In the genomic region with DNA sequence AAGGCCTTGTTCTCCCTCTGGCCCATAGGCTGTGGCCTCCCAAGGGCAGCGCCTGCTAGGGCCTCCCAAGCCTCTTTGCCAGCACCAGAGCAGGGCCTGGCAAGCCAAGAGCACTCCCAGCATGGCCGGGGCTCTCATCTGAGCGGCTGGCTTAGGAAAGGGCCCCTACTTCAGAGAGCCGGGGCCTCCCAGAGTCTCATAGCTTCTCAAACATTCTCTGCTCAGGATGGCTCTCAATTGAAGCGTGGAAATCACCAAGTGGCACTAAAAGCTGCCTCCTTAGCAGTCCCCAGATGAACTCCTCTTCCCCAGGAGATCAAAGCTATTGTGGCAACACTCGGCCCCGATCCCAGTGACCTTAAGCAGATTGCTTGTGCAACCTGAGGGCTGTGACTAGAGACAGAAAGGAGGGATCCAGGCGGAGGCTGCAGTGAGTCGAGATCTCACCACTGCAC, we compare ENCODE assay signal across 12 cellular contexts.
DNase-seq lines count a peak whose midpoint lies in the region; ATAC-seq and TF ChIP-seq lines count a peak whose summit lies in the region.
"Had no signal": no experiment of that assay in that cellular context is flagged by ENCODE, and none has a peak within 500 bp of the region (broad histone marks: within the 10 kb centered on the region; RNA-seq: fewer than 3 reads in every experiment).

No MANE protein-coding gene starts in this region.

- ATAC-seq in HG03378 (IDR thresholded peaks at IDR 0.05; ENCODE audit: unreplicated experiment): no peak
- ATAC-seq in GM21367 (IDR thresholded peaks at IDR 0.05; ENCODE audit: unreplicated experiment): no peak
- ATAC-seq: activated naive CD8-positive, alpha-beta T cell treated with anti-CD3 and anti-CD28 coated beads, Interleukin-2, amount 50 U/mL, for 24 hours had no signal

- no peaks in the 10 kb centered on the region for H3K9me3 Mint-ChIP-seq in IgD-negative memory B cell
- H3K9me3 Mint-ChIP-seq: activated naive CD8-positive, alpha-beta T cell treated with anti-CD3 and anti-CD28 coated beads, Interleukin-2, amount 50 U/mL, for 24 hours had no signal

- H3K9me3 ChIP-seq in adrenal gland (replicated peaks in 1 of 3) (no peaks in the 10 kb centered on the region), skeletal muscle tissue (ENCODE audit: control insufficient read depth in 3 of 3, low read length in 3 of 3) (no peaks in the 10 kb centered on the region), A673 (ENCODE audit: low read depth, low read length, poor library complexity, severe bottlenecking) (no peaks in the 10 kb centered on the region), transverse colon (no peaks in the 10 kb centered on the region)

- DNase-seq in adrenal gland: peak; percentile 61 to 93 (median 92)
- DNase-seq in A673 (ENCODE audit: low spot score): no peak
- DNase-seq in transverse colon: no peak
- DNase-seq: activated CD8-positive, alpha-beta memory T cell treated with anti-CD3 and anti-CD28 coated beads for 24 hours; activated naive CD8-positive, alpha-beta T cell treated with anti-CD3 and anti-CD28 coated beads, Interleukin-2, amount 50 U/mL, for 24 hours; Karpas-422; OCI-M1 had no signal

- no TSS peak for BruUV-seq in A673 (replicated peaks; lab: Mats Ljungman, UMichigan)

- peaks cover 22 to 48% (median 30%) of the 10 kb centered on the region in 3 donors for H3K4me1 Mint-ChIP-seq in IgD-negative memory B cell

- peak overlapping the region in 2 of 3 donors; percentile 52 to 57 for H3K9ac ChIP-seq in skeletal muscle tissue (ENCODE audit: low read depth in 1 of 3, low read length in 3 of 3)

- no peak for TF ChIP-seq EP300 in transverse colon (IDR thresholded peaks at IDR 0.05; ENCODE audit: low read depth)

- no peak overlapping the region for H3K4me3 Mint-ChIP-seq in IgD-negative memory B cell
- H3K4me3 Mint-ChIP-seq: activated naive CD8-positive, alpha-beta T cell treated with anti-CD3 and anti-CD28 coated beads, Interleukin-2, amount 50 U/mL, for 24 hours had no signal

- no peaks in the 10 kb centered on the region for H3K27me3 ChIP-seq in adrenal gland
- no peaks in the 10 kb centered on the region for H3K27me3 ChIP-seq in layer of hippocampus (ENCODE audit: control insufficient read depth, insufficient read depth, low read length)
- no peaks in the 10 kb centered on the region for H3K27me3 ChIP-seq in skeletal muscle tissue (ENCODE audit: control insufficient read depth in 3 of 3, insufficient read depth in 3 of 3, low read length in 3 of 3)
- H3K27me3 ChIP-seq in A673 (replicated peaks; ENCODE audit: insufficient read depth, low read depth, low read length, poor library complexity): no peaks in the 10 kb centered on the region
- H3K27me3 ChIP-seq in transverse colon: no peaks in the 10 kb centered on the region

- TF ChIP-seq POLR2A in adrenal gland (IDR thresholded peaks at IDR 0.05) (peak in 1 of 2 donors; percentile 64), transverse colon (IDR thresholded peaks at IDR 0.05) (no peak)

- H3K4me1 ChIP-seq in adrenal gland (replicated peaks in 1 of 2) (peaks cover 41 to 91% of the 10 kb centered on the region in 2 donors), skeletal muscle tissue (ENCODE audit: control insufficient read depth in 3 of 3, insufficient read depth in 3 of 3, low read length in 3 of 3) (peaks cover 87 to 96% (median 92%) of the 10 kb centered on the region in 3 donors), A673 (ENCODE audit: insufficient read depth, low read length, poor library complexity, severe bottlenecking) (peaks cover 16% of the 10 kb centered on the region), transverse colon (peaks cover 16 to 73% (median 23%) of the 10 kb centered on the region in 4 donors)

- POLR2A ChIA-PET in A673 (lab: Charles Lee; ENCODE audit: low non-redundant PET): no interaction called here

- H3K4me3 ChIP-seq in adrenal gland (no peak overlapping the region), skeletal muscle tissue (ENCODE audit: low read length in 3 of 3) (peak overlapping the region in 1 of 3 donors; percentile 13), A673 (ENCODE audit: low read depth, low read length, poor library complexity, severe bottlenecking) (no peak overlapping the region), transverse colon (no peak overlapping the region)

- in situ Hi-C loops in transverse colon (cut with MboI; ENCODE audit: low pct_ligation_motif_present in 1 of 4, low pct_unique_long_range_greater_than_20kb in 1 of 4, low sequenced_read_pairs in 3 of 4): no loop called here

- intact Hi-C loops in adrenal gland (cut with DNase I): no loop called here
- intact Hi-C loops in A673 (cut with micrococcal nuclease; ENCODE audit: unreplicated experiment): no loop called here
- intact Hi-C loops in transverse colon (cut with DNase I; ENCODE audit: low total_unique reads): no loop called here

- H3K27ac ChIP-seq in adrenal gland: peak overlapping the region in 4 of 5 donors; percentile 46 to 82 (median 80)
- peak overlapping the region; percentile 93 for H3K27ac ChIP-seq in layer of hippocampus (ENCODE audit: low read depth, low read length)
- peak overlapping the region; percentile 3 for H3K27ac ChIP-seq in skeletal muscle tissue (ENCODE audit: low read depth, low read length)
- no peak overlapping the region for H3K27ac ChIP-seq in A673 (ENCODE audit: low read depth, low read length, poor library complexity, severe bottlenecking)
- H3K27ac ChIP-seq in transverse colon: no peak overlapping the region

- H3K27ac Mint-ChIP-seq in IgD-negative memory B cell: peak overlapping the region in 2 of 3 donors; percentile 59 to 68
- H3K27ac Mint-ChIP-seq: activated naive CD8-positive, alpha-beta T cell treated with anti-CD3 and anti-CD28 coated beads, Interleukin-2, amount 50 U/mL, for 24 hours had no signal

- WGBS in adrenal gland, 4 donors: 31 to 55% (median 49%) methylated on average over 2 to 9 of the region's 9 CpGs
- WGBS in transverse colon (ENCODE audit: low coverage in 1 of 2), 2 donors: 83 to 93% methylated on average over 2 to 9 of the region's 9 CpGs

- TF ChIP-seq CTCF in adrenal gland (IDR thresholded peaks at IDR 0.05) (no peak), A673 (conservative IDR thresholded peaks at IDR 0.05; ENCODE audit: low read depth, low read length) (no peak), transverse colon (IDR thresholded peaks at IDR 0.05) (no peak)

- H3K27me3 Mint-ChIP-seq in IgD-negative memory B cell: no peaks in the 10 kb centered on the region
- H3K27me3 Mint-ChIP-seq: activated naive CD8-positive, alpha-beta T cell treated with anti-CD3 and anti-CD28 coated beads, Interleukin-2, amount 50 U/mL, for 24 hours had no signal

- no peaks in the 10 kb centered on the region for H3K36me3 ChIP-seq in adrenal gland (replicated peaks in 1 of 2)
- H3K36me3 ChIP-seq in skeletal muscle tissue (ENCODE audit: control insufficient read depth in 3 of 3, insufficient read depth in 3 of 3, low read length in 3 of 3): peaks cover 0 to 6% (median 6%) of the 10 kb centered on the region in 3 donors
- no peaks in the 10 kb centered on the region for H3K36me3 ChIP-seq in A673 (ENCODE audit: insufficient read depth, low read length, poor library complexity, severe bottlenecking)
- H3K36me3 ChIP-seq in transverse colon: no peaks in the 10 kb centered on the region

- CTCF ChIA-PET in A673 (lab: Charles Lee): no interaction called here

- H3K36me3 Mint-ChIP-seq in IgD-negative memory B cell: peaks cover 5% of the 10 kb centered on the region

Comparison
In these comparisons a context has a peak if more than half of its experiments do, and no peak if none do; other contexts are left out.
1. DNase-seq: peak in adrenal gland (7 of 7); none in A673 (single experiment) and transverse colon (single experiment).
2. H3K27ac ChIP-seq: peak in adrenal gland (4 of 5), layer of hippocampus (single experiment) and skeletal muscle tissue (single experiment); none in A673 (single experiment) and transverse colon (0 of 4).